ENCODE assay signal across 2 cellular contexts in the genomic region with DNA sequence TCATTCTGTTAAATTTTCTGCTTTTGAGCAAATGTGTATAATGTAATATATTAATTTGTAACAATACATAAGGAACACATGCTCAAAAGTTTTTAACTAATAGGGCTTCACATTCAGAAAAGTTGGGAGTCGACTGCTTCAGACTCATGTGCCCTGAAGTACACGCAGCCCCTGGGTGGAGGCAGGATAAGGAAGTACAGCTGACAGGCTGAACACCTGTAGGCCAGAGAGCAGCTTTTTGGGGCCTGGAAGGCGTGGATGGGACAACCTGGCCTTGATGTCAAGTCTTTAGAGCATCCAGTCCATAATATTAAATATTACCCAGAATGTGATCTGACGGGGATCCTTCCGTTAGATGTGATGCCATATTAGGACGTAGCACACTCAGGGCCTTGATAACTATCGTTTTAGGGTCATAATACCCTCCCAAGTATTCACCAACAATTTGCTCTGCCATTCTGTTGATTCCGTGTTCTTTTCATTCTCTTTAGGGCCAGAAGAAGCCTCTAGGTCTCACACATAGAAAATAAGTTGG.
TF ChIP-seq lines count a peak whose summit lies in the region.

No MANE protein-coding gene starts in this region.

TF ChIP-seq in A549, 52 proteins besides CTCF, POLR2A, EP300 and RAD21 (continued from another document):
- no peak for TF ChIP-seq MAFK (IDR thresholded peaks at IDR 0.05; ENCODE audit: partially characterized antibody)
- TF ChIP-seq TP53 (CRISPR knock-in tag; IDR thresholded peaks at IDR 0.05) = no peak
- no peak for TF ChIP-seq JUNB (IDR thresholded peaks at IDR 0.05)
- TF ChIP-seq, protein P1, sequence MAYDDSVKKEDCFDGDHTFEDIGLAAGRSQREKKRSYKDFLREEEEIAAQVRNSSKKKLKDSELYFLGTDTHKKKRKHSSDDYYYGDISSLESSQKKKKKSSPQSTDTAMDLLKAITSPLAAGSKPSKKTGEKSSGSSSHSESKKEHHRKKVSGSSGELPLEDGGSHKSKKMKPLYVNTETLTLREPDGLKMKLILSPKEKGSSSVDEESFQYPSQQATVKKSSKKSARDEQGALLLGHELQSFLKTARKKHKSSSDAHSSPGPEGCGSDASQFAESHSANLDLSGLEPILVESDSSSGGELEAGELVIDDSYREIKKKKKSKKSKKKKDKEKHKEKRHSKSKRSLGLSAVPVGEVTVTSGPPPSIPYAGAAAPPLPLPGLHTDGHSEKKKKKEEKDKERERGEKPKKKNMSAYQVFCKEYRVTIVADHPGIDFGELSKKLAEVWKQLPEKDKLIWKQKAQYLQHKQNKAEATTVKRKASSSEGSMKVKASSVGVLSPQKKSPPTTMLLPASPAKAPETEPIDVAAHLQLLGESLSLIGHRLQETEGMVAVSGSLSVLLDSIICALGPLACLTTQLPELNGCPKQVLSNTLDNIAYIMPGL (CRISPR knock-in tag; IDR thresholded peaks at IDR 0.05; ENCODE audit: borderline replicate concordance) = no peak
- no peak for TF ChIP-seq HOXB13 (CRISPR knock-in tag; IDR thresholded peaks at IDR 0.05; ENCODE audit: low read depth)
- no peak for TF ChIP-seq CEBPB (IDR thresholded peaks at IDR 0.05)
- TF ChIP-seq FOXS1 (CRISPR knock-in tag; IDR thresholded peaks at IDR 0.05) = no peak
- no peak for TF ChIP-seq HOXB5 (CRISPR knock-in tag; IDR thresholded peaks at IDR 0.05)
- no peak for TF ChIP-seq TFCP2L1 (CRISPR knock-in tag; IDR thresholded peaks at IDR 0.05)
- TF ChIP-seq CBX2 (IDR thresholded peaks at IDR 0.05; ENCODE audit: borderline replicate concordance, low read depth) = no peak
- TF ChIP-seq, protein P2, sequence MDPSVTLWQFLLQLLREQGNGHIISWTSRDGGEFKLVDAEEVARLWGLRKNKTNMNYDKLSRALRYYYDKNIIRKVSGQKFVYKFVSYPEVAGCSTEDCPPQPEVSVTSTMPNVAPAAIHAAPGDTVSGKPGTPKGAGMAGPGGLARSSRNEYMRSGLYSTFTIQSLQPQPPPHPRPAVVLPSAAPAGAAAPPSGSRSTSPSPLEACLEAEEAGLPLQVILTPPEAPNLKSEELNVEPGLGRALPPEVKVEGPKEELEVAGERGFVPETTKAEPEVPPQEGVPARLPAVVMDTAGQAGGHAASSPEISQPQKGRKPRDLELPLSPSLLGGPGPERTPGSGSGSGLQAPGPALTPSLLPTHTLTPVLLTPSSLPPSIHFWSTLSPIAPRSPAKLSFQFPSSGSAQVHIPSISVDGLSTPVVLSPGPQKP (IDR thresholded peaks at IDR 0.05; ENCODE audit: low read depth, low read length) = no peak
- no peak for TF ChIP-seq MYC (IDR thresholded peaks at IDR 0.05; ENCODE audit: borderline replicate concordance, low read length)
- no peak for TF ChIP-seq RNF2 (IDR thresholded peaks at IDR 0.05; ENCODE audit: borderline replicate concordance, low read depth)
- TF ChIP-seq ZFP36 (IDR thresholded peaks at IDR 0.05; ENCODE audit: borderline replicate concordance, partially characterized antibody) = no peak
- no peak for TF ChIP-seq NFE2L2 (conservative IDR thresholded peaks at IDR 0.05; ENCODE audit: low read length)
- TF ChIP-seq, protein P3, sequence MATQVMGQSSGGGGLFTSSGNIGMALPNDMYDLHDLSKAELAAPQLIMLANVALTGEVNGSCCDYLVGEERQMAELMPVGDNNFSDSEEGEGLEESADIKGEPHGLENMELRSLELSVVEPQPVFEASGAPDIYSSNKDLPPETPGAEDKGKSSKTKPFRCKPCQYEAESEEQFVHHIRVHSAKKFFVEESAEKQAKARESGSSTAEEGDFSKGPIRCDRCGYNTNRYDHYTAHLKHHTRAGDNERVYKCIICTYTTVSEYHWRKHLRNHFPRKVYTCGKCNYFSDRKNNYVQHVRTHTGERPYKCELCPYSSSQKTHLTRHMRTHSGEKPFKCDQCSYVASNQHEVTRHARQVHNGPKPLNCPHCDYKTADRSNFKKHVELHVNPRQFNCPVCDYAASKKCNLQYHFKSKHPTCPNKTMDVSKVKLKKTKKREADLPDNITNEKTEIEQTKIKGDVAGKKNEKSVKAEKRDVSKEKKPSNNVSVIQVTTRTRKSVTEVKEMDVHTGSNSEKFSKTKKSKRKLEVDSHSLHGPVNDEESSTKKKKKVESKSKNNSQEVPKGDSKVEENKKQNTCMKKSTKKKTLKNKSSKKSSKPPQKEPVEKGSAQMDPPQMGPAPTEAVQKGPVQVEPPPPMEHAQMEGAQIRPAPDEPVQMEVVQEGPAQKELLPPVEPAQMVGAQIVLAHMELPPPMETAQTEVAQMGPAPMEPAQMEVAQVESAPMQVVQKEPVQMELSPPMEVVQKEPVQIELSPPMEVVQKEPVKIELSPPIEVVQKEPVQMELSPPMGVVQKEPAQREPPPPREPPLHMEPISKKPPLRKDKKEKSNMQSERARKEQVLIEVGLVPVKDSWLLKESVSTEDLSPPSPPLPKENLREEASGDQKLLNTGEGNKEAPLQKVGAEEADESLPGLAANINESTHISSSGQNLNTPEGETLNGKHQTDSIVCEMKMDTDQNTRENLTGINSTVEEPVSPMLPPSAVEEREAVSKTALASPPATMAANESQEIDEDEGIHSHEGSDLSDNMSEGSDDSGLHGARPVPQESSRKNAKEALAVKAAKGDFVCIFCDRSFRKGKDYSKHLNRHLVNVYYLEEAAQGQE (IDR thresholded peaks at IDR 0.05) = no peak

TF ChIP-seq in WTC11, 78 proteins besides CTCF, POLR2A, EP300 and RAD21 (continued from another document):
- TF ChIP-seq NFATC4 (CRISPR knock-in tag; IDR thresholded peaks at IDR 0.05) (0 out of 2 replicates have a peak, but pooled peaks have one; percentile 39), ZNF416 (CRISPR knock-in tag; IDR thresholded peaks at IDR 0.05) (0 out of 2 replicates have a peak, but pooled peaks have one; percentile 65), PRDM15 (CRISPR knock-in tag; IDR thresholded peaks at IDR 0.05) (no peak), JUN (CRISPR knock-in tag; IDR thresholded peaks at IDR 0.05) (0 out of 2 replicates have a peak, but pooled peaks have one; percentile 13), ZMAT4 (CRISPR knock-in tag; IDR thresholded peaks at IDR 0.05) (no peak), ZNF671 (CRISPR knock-in tag; IDR thresholded peaks at IDR 0.05) (peak; percentile 73), EMX1 (CRISPR knock-in tag; IDR thresholded peaks at IDR 0.05) (peak; percentile 65; the same call in 1 of the 2 replicates), ZNF532 (CRISPR knock-in tag; IDR thresholded peaks at IDR 0.05; ENCODE audit: borderline replicate concordance) (0 out of 2 replicates have a peak, but pooled peaks have one; percentile 9), JAZF1 (CRISPR knock-in tag; IDR thresholded peaks at IDR 0.05) (no peak), MYBL2 (CRISPR knock-in tag; IDR thresholded peaks at IDR 0.05) (no peak)
- TF ChIP-seq, protein P4, sequence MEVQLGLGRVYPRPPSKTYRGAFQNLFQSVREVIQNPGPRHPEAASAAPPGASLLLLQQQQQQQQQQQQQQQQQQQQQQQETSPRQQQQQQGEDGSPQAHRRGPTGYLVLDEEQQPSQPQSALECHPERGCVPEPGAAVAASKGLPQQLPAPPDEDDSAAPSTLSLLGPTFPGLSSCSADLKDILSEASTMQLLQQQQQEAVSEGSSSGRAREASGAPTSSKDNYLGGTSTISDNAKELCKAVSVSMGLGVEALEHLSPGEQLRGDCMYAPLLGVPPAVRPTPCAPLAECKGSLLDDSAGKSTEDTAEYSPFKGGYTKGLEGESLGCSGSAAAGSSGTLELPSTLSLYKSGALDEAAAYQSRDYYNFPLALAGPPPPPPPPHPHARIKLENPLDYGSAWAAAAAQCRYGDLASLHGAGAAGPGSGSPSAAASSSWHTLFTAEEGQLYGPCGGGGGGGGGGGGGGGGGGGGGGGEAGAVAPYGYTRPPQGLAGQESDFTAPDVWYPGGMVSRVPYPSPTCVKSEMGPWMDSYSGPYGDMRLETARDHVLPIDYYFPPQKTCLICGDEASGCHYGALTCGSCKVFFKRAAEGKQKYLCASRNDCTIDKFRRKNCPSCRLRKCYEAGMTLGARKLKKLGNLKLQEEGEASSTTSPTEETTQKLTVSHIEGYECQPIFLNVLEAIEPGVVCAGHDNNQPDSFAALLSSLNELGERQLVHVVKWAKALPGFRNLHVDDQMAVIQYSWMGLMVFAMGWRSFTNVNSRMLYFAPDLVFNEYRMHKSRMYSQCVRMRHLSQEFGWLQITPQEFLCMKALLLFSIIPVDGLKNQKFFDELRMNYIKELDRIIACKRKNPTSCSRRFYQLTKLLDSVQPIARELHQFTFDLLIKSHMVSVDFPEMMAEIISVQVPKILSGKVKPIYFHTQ (CRISPR knock-in tag; IDR thresholded peaks at IDR 0.05) = peak; percentile 81
